In the genomic region with DNA sequence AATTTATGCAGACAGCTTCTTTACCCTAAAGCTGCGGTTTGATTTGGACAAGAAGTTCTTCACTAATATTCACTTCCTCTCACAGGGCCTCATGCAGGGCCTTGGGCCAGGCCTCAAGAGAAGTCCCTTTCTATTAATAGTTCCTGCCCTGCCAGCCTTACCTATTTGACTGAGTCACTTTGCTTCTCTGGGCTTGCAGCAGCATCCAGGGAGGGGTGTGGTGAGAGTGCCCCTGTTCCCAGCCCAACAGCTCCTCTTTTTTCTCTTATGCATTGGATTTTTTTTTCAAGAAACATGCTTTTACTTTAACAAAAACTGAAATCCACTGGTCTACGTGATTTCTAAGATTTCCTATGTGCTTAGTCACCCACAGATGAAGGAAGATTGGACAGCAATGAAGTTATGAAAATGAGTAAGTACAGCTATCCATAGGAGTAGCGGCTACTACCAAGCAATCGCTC, we compare ENCODE assay signal across 8 cellular contexts. TPM values are rescaled to one million over a fixed set of nuclear protein-coding genes. Genes with fewer than 3 reads are reported as not detected.
DNase-seq lines count a peak whose midpoint lies in the region; FAIRE-seq and TF ChIP-seq lines count a peak whose summit lies in the region.

No MANE protein-coding gene starts in this region.

- H3K9ac ChIP-seq in kidney (ENCODE audit: low read length in 2 of 2): no peak overlapping the region

- H3K36me3 ChIP-seq in kidney (ENCODE audit: control insufficient read depth in 1 of 2, insufficient read depth in 2 of 2, low read length in 2 of 2): no peaks in the 10 kb centered on the region

- H3K9me3 ChIP-seq in kidney (ENCODE audit: control insufficient read depth in 1 of 2, low read length in 2 of 2): no peaks in the 10 kb centered on the region

- TF ChIP-seq CTCF in kidney (IDR thresholded peaks at IDR 0.05; ENCODE audit: borderline replicate concordance, extremely low read depth, insufficient read depth) (no peak), GM13976 (IDR thresholded peaks at IDR 0.05; ENCODE audit: borderline replicate concordance, control extremely low read depth, extremely low read depth, insufficient read depth, missing control alignments) (no peak)

- no peak for DNase-seq in GM12892 (ENCODE audit: insufficient read length)
- peak; percentile 29 for DNase-seq in HCEC 1CT
- DNase-seq in NOMO-1 (lab: John Stamatoyannopoulos, UW; ENCODE audit: unreplicated experiment in 2 of 2): peak; percentile 58 to 82
- DNase-seq in glomerular visceral epithelial cell (ENCODE audit: extremely low spot score): peak; percentile 23
- DNase-seq in kidney: no peak
- no peak for DNase-seq in COR-L47 (lab: John Stamatoyannopoulos, UW)
- no peak for DNase-seq in GM13976 (ENCODE audit: low spot score)
- no peak for DNase-seq in NCI-H2196 (lab: John Stamatoyannopoulos, UW; ENCODE audit: unreplicated experiment)

- TF ChIP-seq POLR2A in GM12892 (IDR thresholded peaks at IDR 0.05; ENCODE audit: low read depth, low read length): no peak

- in situ Hi-C loops in GM13976 (cut with MboI; ENCODE audit: low sequenced_read_pairs, unreplicated experiment): no loop called here

- no peaks in the 10 kb centered on the region for H3K4me1 ChIP-seq in kidney (ENCODE audit: control insufficient read depth in 1 of 2, insufficient read depth in 1 of 2, low read depth in 1 of 2, low read length in 2 of 2)

- H3K4me3 ChIP-seq in kidney (ENCODE audit: low read length in 2 of 2): no peak overlapping the region

- intact Hi-C loops in kidney (cut with DNase I): no loop called here

- FAIRE-seq in GM12892 (lab: Jason Lieb, UNC) (peak; percentile 83), kidney (lab: Jason Lieb, UNC) (no peak)

- H3K27ac ChIP-seq in kidney (ENCODE audit: low read depth in 2 of 2, low read length in 2 of 2): no peak overlapping the region

RNA-seq across cellular contexts. Expression of gene FAM156B, which starts 26.7 kb away (rescaled TPM):
- 9.5 TPM for polyA plus RNA-seq in GM12892 (2012; ENCODE audit: missing spikeins)
- total RNA-seq in kidney: 15.2 TPM
- polyA plus RNA-seq in kidney (ENCODE audit: insufficient read depth, low read depth, low replicate concordance): 13.1 TPM

RNA-seq across cellular contexts. Expression of gene FAM156A, which starts 34.5 kb away (rescaled TPM):
- 22.9 TPM for polyA plus RNA-seq in GM12892 (2012; ENCODE audit: missing spikeins)
- 20.5 TPM for total RNA-seq in kidney
- polyA plus RNA-seq in kidney (ENCODE audit: insufficient read depth, low read depth, low replicate concordance): 9.9 TPM

RNA-seq across cellular contexts. Expression of gene XAGE3, which starts 55.9 kb away (rescaled TPM):
- polyA plus RNA-seq in GM12892 (2012; ENCODE audit: missing spikeins): not detected
- total RNA-seq in kidney: not detected
- not detected for polyA plus RNA-seq in kidney (ENCODE audit: insufficient read depth, low read depth, low replicate concordance)

Comparison
In these comparisons a context has a peak if more than half of its experiments do, and no peak if none do; other contexts are left out.
1. DNase-seq: peak in HCEC 1CT (single experiment), NOMO-1 (2 of 2) and glomerular visceral epithelial cell (single experiment); none in GM12892 (single experiment), kidney (single experiment), COR-L47 (single experiment), GM13976 (single experiment) and NCI-H2196 (single experiment).